Comparison of ENCODE assay signal across 11 cellular contexts in genomic region chr6:68719761-68720160, GRCh38.
"Had no signal": no experiment of that assay in that cellular context is flagged by ENCODE, and none has a peak within 500 bp of the region (broad histone marks: within the 10 kb centered on the region; RNA-seq: fewer than 3 reads in every experiment).

No MANE protein-coding gene starts in this region.

- H3K9me3 ChIP-seq: HAP-1 had no signal

- H3K4me1 Mint-ChIP-seq: H9 had no signal

- H2AFZ ChIP-seq: GM23248, GM23338 had no signal

- H3K27ac Mint-ChIP-seq: GM23338, H9, HFFc6 had no signal

- H3K27ac ChIP-seq: GM23248 had no signal

- ATAC-seq: GM23338, HCT116 had no signal

- FAIRE-seq: H1, H54 had no signal

- DNase-seq: GM23248, GOT3, H7, H9, HCEC 1CT, HFFc6 had no signal

- H3K36me3 ChIP-seq: HAP-1 had no signal

- H3K4me3 Mint-ChIP-seq: GM23338, H9, HFFc6 had no signal

- H3K9me3 Mint-ChIP-seq: GM23338, H9 had no signal

- H3K4me2 ChIP-seq: GM23338 had no signal

- H3K4me3 ChIP-seq: GM23248, GM23338, HAP-1 had no signal

- H3K9ac ChIP-seq: GM23248 had no signal
